ENCODE assay signal across 8 cellular contexts in genomic region chr2:13135369-13135768, GRCh38.
"Had no signal": no experiment of that assay in that cellular context is flagged by ENCODE, and none has a peak within 500 bp of the region (broad histone marks: within the 10 kb centered on the region; RNA-seq: fewer than 3 reads in every experiment).

No MANE protein-coding gene starts in this region.

- ATAC-seq: GM12878 had no signal

- DNase-seq: GDM1, GF-D8 had no signal

- FAIRE-seq: G401.6, GM12878, GM12891, GM12892, GM18507, GM19239 had no signal

- H3K4me3 ChIP-seq: GM12878 had no signal
